20 cellular contexts compared by ENCODE assay signal in genomic region chr5:117262607-117263131, GRCh38.
A peak's percentile ranks its signal among the peaks of the same experiment; 100 is the strongest.
DNase-seq lines count a peak whose midpoint lies in the region; ATAC-seq, FAIRE-seq and TF ChIP-seq lines count a peak whose summit lies in the region.
"Had no signal": no experiment of that assay in that cellular context is flagged by ENCODE, and none has a peak within 500 bp of the region (broad histone marks: within the 10 kb centered on the region; RNA-seq: fewer than 3 reads in every experiment).

No MANE protein-coding gene starts in this region.

- ATAC-seq in GM18511 (IDR thresholded peaks at IDR 0.05; ENCODE audit: unreplicated experiment): no peak
- ATAC-seq: activated CD8-positive, alpha-beta T cell treated with anti-CD3 and anti-CD28 coated beads, Interleukin-2, amount 10 ng/mL, durations not matched to agents 7 days and 5 days; lower lobe of right lung; stimulated activated memory B cell treated with anti-CD40 and anti-IgM and Interleukin-4, amounts not matched to agents 10 μg/mL and 1 μg/mL and 100 μg/mL, for 72 hours had no signal

- H3K4me3 ChIP-seq in bronchial epithelial cell (ENCODE audit: low read depth, low read length): no peak overlapping the region
- H3K4me3 ChIP-seq: colonic mucosa, hepatocyte, lower lobe of right lung had no signal

- TF ChIP-seq CTCF in bronchial epithelial cell (IDR thresholded peaks at IDR 0.05; ENCODE audit: insufficient read depth, low read length, severe bottlenecking): no peak

- H3K36me3 ChIP-seq in bronchial epithelial cell (ENCODE audit: control insufficient read depth, insufficient read depth, low read length): no peaks in the 10 kb centered on the region
- H3K36me3 ChIP-seq: colonic mucosa, lower lobe of right lung had no signal

- H3K27me3 ChIP-seq in bronchial epithelial cell (ENCODE audit: control insufficient read depth, insufficient read depth, low read length): no peaks in the 10 kb centered on the region
- H3K27me3 ChIP-seq: colonic mucosa, hepatocyte had no signal

- DNase-seq in NCI-H69 (lab: John Stamatoyannopoulos, UW) (peak; percentile 72), bronchial epithelial cell (ENCODE audit: low read depth) (peak; percentile 69), hypothalamus (lab: John Stamatoyannopoulos, UW) (peak in 36 of 51 donors; percentile 1 to 84 (median 27)), pons (ENCODE audit: low spot score) (peak; percentile 85), T1000 (lab: John Stamatoyannopoulos, UW) (no peak), DMS53 treated with DMSO at 0.1 percent for 48 hours (lab: John Stamatoyannopoulos, UW; ENCODE audit: unreplicated experiment) (no peak)
- DNase-seq in stimulated activated naive CD4-positive, alpha-beta T cell (lab: John Stamatoyannopoulos, UW): no peak
- DNase-seq: activated CD8-positive, alpha-beta T cell treated with anti-CD3 and anti-CD28 coated beads, Interleukin-2, amount 10 ng/mL, durations not matched to agents 7 days and 5 days; activated naive CD4-positive, alpha-beta T cell; activated T-cell treated with anti-CD3 and anti-CD28 coated beads, Interleukin-2, amount 50 U/mL, for 1 hour; colonic mucosa; islet precursor cell; Karpas-422; lower lobe of right lung; NCI-H2029; trophoblast cell had no signal

- no peak for FAIRE-seq in bronchial epithelial cell (lab: Jason Lieb, UNC)
- FAIRE-seq: astrocyte had no signal

Comparison
In these comparisons a context has a peak if more than half of its experiments do, and no peak if none do; other contexts are left out.
1. DNase-seq: peak in NCI-H69 (single experiment), bronchial epithelial cell (single experiment), hypothalamus (36 of 51) and pons (single experiment); none in T1000 (single experiment), DMS53 treated with DMSO at 0.1 percent for 48 hours (single experiment) and stimulated activated naive CD4-positive, alpha-beta T cell (0 of 6).